9 cellular contexts compared by ENCODE assay signal in the genomic region with DNA sequence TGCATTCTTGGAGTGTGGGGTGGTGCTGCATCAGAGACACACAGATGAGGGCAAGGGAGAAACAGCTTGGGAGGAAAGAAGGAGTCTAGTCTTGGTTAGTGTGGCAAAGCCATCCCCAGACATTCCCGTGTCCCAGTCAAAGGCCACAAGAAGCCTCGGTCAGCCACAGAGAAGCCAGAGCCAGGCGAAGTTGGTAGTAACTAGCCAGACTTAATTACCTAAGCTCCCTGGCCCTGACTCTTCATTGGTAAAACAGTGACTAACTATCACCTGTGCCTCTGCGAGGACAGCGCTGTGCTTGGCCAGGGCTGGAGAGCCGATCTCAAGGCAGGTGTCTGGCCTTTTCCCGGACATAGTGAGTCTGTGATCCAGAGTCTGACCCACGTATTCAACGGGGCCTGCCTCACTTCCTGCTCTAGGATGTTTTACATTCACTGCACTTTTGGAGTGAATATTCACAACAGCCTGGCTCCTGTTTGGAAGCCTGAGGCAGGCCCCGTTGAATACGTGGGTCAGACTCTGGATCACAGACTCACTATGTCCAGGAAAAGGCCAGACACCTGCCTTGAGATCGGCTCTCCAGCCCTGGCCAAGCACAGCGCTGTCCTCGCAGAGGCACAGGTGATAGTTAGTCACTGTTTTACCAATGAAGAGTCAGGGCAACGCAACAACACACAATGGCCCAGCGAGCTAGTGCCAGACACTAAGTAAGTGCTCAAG. TPM values are rescaled to one million over a fixed set of nuclear protein-coding genes. Genes with fewer than 3 reads are reported as not detected.
DNase-seq lines count a peak whose midpoint lies in the region; ATAC-seq and TF ChIP-seq lines count a peak whose summit lies in the region.
"Not testable (repeated sequence)": the region's sequence is repeated elsewhere in the genome, so short reads cannot be mapped to it uniquely, and the experiment has no call there.
"Had no signal": no experiment of that assay in that cellular context is flagged by ENCODE, and none has a peak within 500 bp of the region (broad histone marks: within the 10 kb centered on the region; RNA-seq: fewer than 3 reads in every experiment).

No MANE protein-coding gene starts in this region.

- H3K4me3 ChIP-seq in HEK293 (ENCODE audit: low read depth, low read length); hepatocyte; mesendoderm (ENCODE audit: low read length); suprapubic skin: not testable (repeated sequence)
- peak overlapping the region in 1 of 2 donors; percentile 39 for H3K4me3 ChIP-seq in duodenal mucosa (ENCODE audit: low read depth in 1 of 2, low read length in 2 of 2)

- peaks cover 26% of the 10 kb centered on the region for H3K36me3 Mint-ChIP-seq in WTC11
- H3K36me3 Mint-ChIP-seq in osteocyte (ENCODE audit: unreplicated experiment), result not testable (repeated sequence)

- peak overlapping the region; percentile 65 for H3K4me3 Mint-ChIP-seq in WTC11
- not testable (repeated sequence) for H3K4me3 Mint-ChIP-seq in osteocyte (ENCODE audit: unreplicated experiment)

- H4K8ac ChIP-seq in mesendoderm (ENCODE audit: low read depth, low read length), result not testable (repeated sequence)

- not testable (repeated sequence) for H3K4me2 ChIP-seq in hepatocyte; mesendoderm (ENCODE audit: low read length)

- not testable (repeated sequence) for H2BK120ac ChIP-seq in mesendoderm (ENCODE audit: low read depth, low read length)

- H4K5ac ChIP-seq in mesendoderm (ENCODE audit: low read length), result not testable (repeated sequence)

- H3K27ac ChIP-seq in C4-2B (peak overlapping the region; percentile 30), duodenal mucosa (ENCODE audit: low read depth, low read length) (peak overlapping the region; percentile 71), hepatocyte (peak overlapping the region; percentile 99), suprapubic skin (peak overlapping the region; percentile 3)
- not testable (repeated sequence) for H3K27ac ChIP-seq in HEK293 (ENCODE audit: extremely low read depth, low read depth, low read length); mesendoderm (ENCODE audit: low read depth, low read length)

- not testable (repeated sequence) for H3K9me3 Mint-ChIP-seq in WTC11; osteocyte (ENCODE audit: unreplicated experiment)

- POLR2A ChIA-PET in HEK293 (lab: Yijun Ruan, JAX), result interaction anchor here (0.5 kb wide), 1 partner anchor 10 kb away, joined by 3 read pairs; no protein-coding TSS in a partner anchor
- POLR2A ChIA-PET in WTC11 (lab: Charles Lee), result not testable (repeated sequence)

- peak overlapping the region; percentile 99 for H3K27ac Mint-ChIP-seq in WTC11
- peak overlapping the region; percentile 53 for H3K27ac Mint-ChIP-seq in osteocyte (ENCODE audit: unreplicated experiment)

- TF ChIP-seq POLR2A in suprapubic skin (IDR thresholded peaks at IDR 0.05), result not testable (repeated sequence)

- H3K79me2 ChIP-seq in hepatocyte (peaks cover 100% of the 10 kb centered on the region), mesendoderm (ENCODE audit: control insufficient read depth, insufficient read depth, low read length) (peaks cover 96% of the 10 kb centered on the region)

- DNase-seq in WTC11 (ENCODE audit: low spot score); hepatocyte (ENCODE audit: low spot score); mesendoderm; osteocyte (ENCODE audit: extremely low spot score, unreplicated experiment); suprapubic skin (ENCODE audit: low spot score in 2 of 2): not testable (repeated sequence)

- H3K9me3 ChIP-seq in HEK293 (ENCODE audit: control insufficient read depth, insufficient read depth, low read depth, low read length); duodenal mucosa (ENCODE audit: control insufficient read depth in 1 of 2, low read length in 2 of 2); hepatocyte (ENCODE audit: low read depth); suprapubic skin: not testable (repeated sequence)

- peaks cover 77% of the 10 kb centered on the region for H4K20me1 ChIP-seq in hepatocyte (ENCODE audit: insufficient read depth, poor library complexity, severe bottlenecking)

- peak overlapping the region; percentile 39 to 52 for H3K9ac ChIP-seq in duodenal mucosa (ENCODE audit: low read depth in 1 of 2, low read length in 2 of 2)
- H3K9ac ChIP-seq in mesendoderm (ENCODE audit: low read length), result not testable (repeated sequence)

- H2BK15ac ChIP-seq in mesendoderm (replicated peaks; ENCODE audit: low read depth), result not testable (repeated sequence)

- CTCF ChIA-PET in HEK293 (lab: Yijun Ruan, JAX), result not testable (repeated sequence)
- CTCF ChIA-PET in WTC11 (lab: Charles Lee), result interaction anchor here (1.7 kb wide), 1 partner anchor 102 kb away, joined by 6 read pairs; no protein-coding TSS in a partner anchor

- not testable (repeated sequence) for H3K27me3 ChIP-seq in duodenal mucosa (ENCODE audit: control insufficient read depth in 1 of 2, insufficient read depth in 2 of 2, low read length in 2 of 2); hepatocyte; mesendoderm (ENCODE audit: insufficient read depth, low read length, poor library complexity); suprapubic skin

- H2AFZ ChIP-seq in hepatocyte, result not testable (repeated sequence)

- H3K4me1 Mint-ChIP-seq in WTC11 (peaks cover 86% of the 10 kb centered on the region), osteocyte (ENCODE audit: unreplicated experiment) (peaks cover 84% of the 10 kb centered on the region)

- WGBS in hepatocyte (ENCODE audit: low lambda C conversion rate, missing lambda C conversion rate), result 79% methylated on average over 16 of the region's 16 CpGs
- no CpG with 5 or more reads among the region's 16 CpGs for WGBS in mesendoderm (ENCODE audit: extremely low coverage, insufficient coverage, low lambda C conversion rate)
- WGBS in suprapubic skin, result 84% methylated on average over 16 of the region's 16 CpGs

- H3K4me1 ChIP-seq in HEK293 (ENCODE audit: control insufficient read depth, insufficient read depth, low read length) (peaks cover 56% of the 10 kb centered on the region), duodenal mucosa (ENCODE audit: control insufficient read depth in 1 of 2, insufficient read depth in 2 of 2, low read length in 2 of 2) (peaks cover 84 to 85% of the 10 kb centered on the region in 2 donors), hepatocyte (ENCODE audit: insufficient read depth) (peaks cover 82% of the 10 kb centered on the region), mesendoderm (ENCODE audit: control insufficient read depth, low read depth, low read length) (peaks cover 53% of the 10 kb centered on the region), suprapubic skin (peaks cover 84% of the 10 kb centered on the region)

- H3K56ac ChIP-seq in mesendoderm (ENCODE audit: low read length), result peak overlapping the region; percentile 90

- not testable (repeated sequence) for H3K9me2 ChIP-seq in hepatocyte (replicated peaks; ENCODE audit: insufficient read depth)

- H3K23ac ChIP-seq in mesendoderm (ENCODE audit: low read length), result not testable (repeated sequence)

- peaks cover 16% of the 10 kb centered on the region for H3K79me1 ChIP-seq in mesendoderm (ENCODE audit: low read length)

- ATAC-seq in WTC11, result not testable (repeated sequence)

- H3K18ac ChIP-seq in mesendoderm (ENCODE audit: low read length), result peak overlapping the region; percentile 64

- H2BK5ac ChIP-seq in mesendoderm (ENCODE audit: low read length), result not testable (repeated sequence)

- TF ChIP-seq EP300 in suprapubic skin (IDR thresholded peaks at IDR 0.05), result not testable (repeated sequence)

- not testable (repeated sequence) for TF ChIP-seq CTCF in C4-2B (conservative IDR thresholded peaks at IDR 0.05); HEK293 (tag by site-specific recombination; IDR thresholded peaks at IDR 0.05); WTC11 (IDR thresholded peaks at IDR 0.05); hepatocyte (IDR thresholded peaks at IDR 0.05; ENCODE audit: poor library complexity); osteocyte (IDR thresholded peaks at IDR 0.05); suprapubic skin (IDR thresholded peaks at IDR 0.05)

- H2AK5ac ChIP-seq in mesendoderm (ENCODE audit: low read length), result not testable (repeated sequence)

- peaks cover 0 to 31% of the 10 kb centered on the region in 2 experiments; a peak in 1 of 3 replicates for H3K36me3 ChIP-seq in HEK293 (ENCODE audit: control insufficient read depth in 2 of 2, insufficient read depth in 1 of 2, low read length in 2 of 2)
- not testable (repeated sequence) for H3K36me3 ChIP-seq in duodenal mucosa (ENCODE audit: control insufficient read depth in 1 of 2, insufficient read depth in 2 of 2, low read length in 2 of 2); hepatocyte (replicated peaks; ENCODE audit: insufficient read depth, low read depth); mesendoderm (ENCODE audit: control insufficient read depth, insufficient read depth, low read length); suprapubic skin

- not testable (repeated sequence) for H3K27me3 Mint-ChIP-seq in WTC11 (ENCODE audit: low read depth); osteocyte (ENCODE audit: unreplicated experiment)

- H3K4ac ChIP-seq in mesendoderm (ENCODE audit: low read depth, low read length), result not testable (repeated sequence)

TF ChIP-seq in HEK293, 187 proteins besides CTCF, POLR2A, EP300 and RAD21:
- TF ChIP-seq ZNF664 (tag by site-specific recombination; IDR thresholded peaks at IDR 0.05), result peak; percentile 79; the same call in 1 of the 2 replicates

RNA-seq across cellular contexts. Expression of a gene that starts 9.8 kb away (rescaled TPM):
- total RNA-seq in WTC11 (2021) (175 to 191 TPM (median 181 TPM) in 3 replicates), hepatocyte (61.3 and 61.5 TPM in 2 replicates), osteocyte (125 and 127 TPM in 2 replicates), suprapubic skin (10 to 100 TPM; 19.7 to 45.7 (median 29.4) TPM)
- polyA plus RNA-seq in hepatocyte, result 81.0 and 85.3 TPM in 2 replicates
- polyA plus RNA-seq in mesendoderm (2013, experiment 1 of 2), result 135 TPM
- 136 TPM for polyA plus RNA-seq in mesendoderm (2013, experiment 2 of 2)
- total RNA-seq: OCI-LY7 had no signal
